ENCODE assay signal across 15 cellular contexts in genomic region chr9:83027153-83027867, GRCh38. TPM values are rescaled to one million over a fixed set of nuclear protein-coding genes. Genes with fewer than 3 reads are reported as not detected.
DNase-seq lines count a peak whose midpoint lies in the region; ATAC-seq, FAIRE-seq and TF ChIP-seq lines count a peak whose summit lies in the region.
"Had no signal": no experiment of that assay in that cellular context is flagged by ENCODE, and none has a peak within 500 bp of the region (broad histone marks: within the 10 kb centered on the region; RNA-seq: fewer than 3 reads in every experiment).

No MANE protein-coding gene starts in this region.

- H3K36me3 Mint-ChIP-seq in endothelial cell (ENCODE audit: low read depth, unreplicated experiment): no peaks in the 10 kb centered on the region

- H3K4me3 ChIP-seq in A549 (0 out of 3 replicates have a peak overlapping the region, but pooled peaks have one; percentile 5), HFF-Myc (replicated peaks; ENCODE audit: low read depth, low read length) (no peak overlapping the region), SK-N-SH (ENCODE audit: low read depth in 2 of 2, low read length in 1 of 2) (no peak overlapping the region), fibroblast of the aortic adventitia (ENCODE audit: low read depth, low read length) (no peak overlapping the region)
- H3K4me3 ChIP-seq: GM12878, K562, ovary had no signal

- no peak overlapping the region for H2AFZ ChIP-seq in SK-N-SH (ENCODE audit: low read depth)

- no peaks in the 10 kb centered on the region for H3K9me2 ChIP-seq in SK-N-SH

- no peaks in the 10 kb centered on the region for H3K36me3 ChIP-seq in SK-N-SH (replicated peaks in 1 of 2; ENCODE audit: control insufficient read depth in 1 of 2, insufficient read depth in 2 of 2, low read length in 1 of 2)
- H3K36me3 ChIP-seq: ovary had no signal

- peak; percentile 46 for FAIRE-seq in A549 (lab: Jason Lieb, UNC)
- FAIRE-seq: GM12878, K562 had no signal

- WGBS in A549 (ENCODE audit: missing lambda C conversion rate): under 1% methylated on average over 4 of the region's 4 CpGs
- WGBS in SK-N-SH (ENCODE audit: low lambda C conversion rate): 6% methylated on average over 4 of the region's 4 CpGs

- no peak for TF ChIP-seq POLR2A in A549 (IDR thresholded peaks at IDR 0.05; ENCODE audit: low read length)

- DNase-seq in A549 (ENCODE audit: low read depth in 1 of 2, low spot score in 1 of 2) (peak; percentile 83 to 88), HFF-Myc (ENCODE audit: extremely low read depth, low read depth) (peak; percentile 58), SK-N-SH (no peak), fibroblast of the aortic adventitia (ENCODE audit: low read depth) (peak; percentile 58), HuH-7 (ENCODE audit: low spot score) (no peak), endothelial cell (ENCODE audit: low spot score) (no peak)
- DNase-seq in activated CD4-positive, alpha-beta T cell treated with anti-CD3 and anti-CD28 coated beads, Interleukin-2, amount 50 U/mL, for 4 hours: no peak
- DNase-seq in NK-92 treated with Interleukin-12 subunit alpha and Interleukin-12 subunit beta, amount 100 ng/mL, for 24 hours (lab: John Stamatoyannopoulos, UW): no peak
- DNase-seq: activated naive CD8-positive, alpha-beta T cell treated with anti-CD3 and anti-CD28 coated beads, Interleukin-2, amount 50 U/mL, for 24 hours; erythroblast; ovary had no signal

- H3K27ac ChIP-seq in A549: peak overlapping the region; percentile 86
- no peak overlapping the region for H3K27ac ChIP-seq in SK-N-SH (ENCODE audit: low read depth in 2 of 2, low read length in 1 of 2)
- H3K27ac ChIP-seq: C4-2B, ovary had no signal

- TF ChIP-seq CTCF in A549 (IDR thresholded peaks at IDR 0.05) (no peak), HFF-Myc (IDR thresholded peaks at IDR 0.05; ENCODE audit: low read depth, low read length, missing control alignments) (no peak), SK-N-SH (IDR thresholded peaks at IDR 0.05) (no peak), fibroblast of the aortic adventitia (IDR thresholded peaks at IDR 0.05; ENCODE audit: insufficient read depth, low read length) (no peak), endothelial cell (IDR thresholded peaks at IDR 0.05; ENCODE audit: unreplicated experiment) (no peak)

- TF ChIP-seq EP300 in A549 (IDR thresholded peaks at IDR 0.05) (peak; percentile 72 to 75; a peak in 4 of 5 replicates), SK-N-SH (IDR thresholded peaks at IDR 0.05; ENCODE audit: borderline replicate concordance in 1 of 2, low read depth in 1 of 2, low read length in 1 of 2) (peak in 1 of 2 experiments; percentile 34; a peak in 1 of 4 replicates)

- H3K27ac Mint-ChIP-seq in endothelial cell (ENCODE audit: unreplicated experiment): no peak overlapping the region
- H3K27ac Mint-ChIP-seq: activated naive CD8-positive, alpha-beta T cell treated with anti-CD3 and anti-CD28 coated beads, Interleukin-2, amount 50 U/mL, for 24 hours had no signal

- H3K4me1 Mint-ChIP-seq in endothelial cell (ENCODE audit: unreplicated experiment): no peaks in the 10 kb centered on the region
- H3K4me1 Mint-ChIP-seq: activated naive CD8-positive, alpha-beta T cell treated with anti-CD3 and anti-CD28 coated beads, Interleukin-2, amount 50 U/mL, for 24 hours had no signal

- H3K27me3 ChIP-seq in SK-N-SH (ENCODE audit: insufficient read depth): no peaks in the 10 kb centered on the region; the same call in 1 of the 2 replicates
- H3K27me3 ChIP-seq: ovary had no signal

- TF ChIP-seq RAD21 in A549 (conservative IDR thresholded peaks at IDR 0.05 in 1 of 2, IDR thresholded peaks at IDR 0.05 in 1 of 2) (0 out of 5 replicates have a peak, but pooled peaks of 1 of the 2 experiments have one; percentile 16), SK-N-SH (IDR thresholded peaks at IDR 0.05; ENCODE audit: low read length) (no peak)

- H3K79me2 ChIP-seq in SK-N-SH (ENCODE audit: insufficient read depth): no peaks in the 10 kb centered on the region

- no peaks in the 10 kb centered on the region for H3K9me3 ChIP-seq in A549
- H3K9me3 ChIP-seq in SK-N-SH: no peaks in the 10 kb centered on the region
- H3K9me3 ChIP-seq: ovary had no signal

- H3K4me3 Mint-ChIP-seq in endothelial cell (ENCODE audit: unreplicated experiment): no peak overlapping the region
- H3K4me3 Mint-ChIP-seq: activated naive CD8-positive, alpha-beta T cell treated with anti-CD3 and anti-CD28 coated beads, Interleukin-2, amount 50 U/mL, for 24 hours had no signal

- peak; percentile 98 for ATAC-seq in A549
- ATAC-seq: activated naive CD8-positive, alpha-beta T cell treated with anti-CD3 and anti-CD28 coated beads, Interleukin-2, amount 50 U/mL, for 24 hours; GM12878; K562 had no signal

- H3K4me1 ChIP-seq in A549 (peaks cover 42% of the 10 kb centered on the region), SK-N-SH (ENCODE audit: control insufficient read depth in 1 of 2, insufficient read depth in 2 of 2, low read depth in 1 of 2, low read length in 1 of 2) (peaks cover 2 to 6% of the 10 kb centered on the region in 2 experiments; a peak in 2 of 4 replicates)

- CTCF ChIA-PET in A549 (lab: Yijun Ruan, JAX): interaction anchor here (1.2 to 1.6 kb wide), 3 partner anchors 10 to 66 kb away, joined by 3 to 5 read pairs (median 4); no protein-coding TSS in a partner anchor
- CTCF ChIA-PET in SK-N-SH (lab: Yijun Ruan, JAX): no interaction called here

- no peaks in the 10 kb centered on the region for H3K27me3 Mint-ChIP-seq in endothelial cell (ENCODE audit: unreplicated experiment)

- POLR2A ChIA-PET in A549 (lab: Yijun Ruan, JAX) (interaction anchor here (1.2 to 1.6 kb wide), 2 partner anchors 21 to 35 kb away, joined by 5 to 10 read pairs; partner anchors contain the start of gene RASEF), SK-N-SH (lab: Yijun Ruan, JAX) (no interaction called here)

- H3F3A ChIP-seq in SK-N-SH (replicated peaks; ENCODE audit: insufficient read depth): no peaks in the 10 kb centered on the region

- H3K9ac ChIP-seq in SK-N-SH: no peak overlapping the region

- H4K20me1 ChIP-seq in SK-N-SH (ENCODE audit: insufficient read depth): no peaks in the 10 kb centered on the region

- H3K9me3 Mint-ChIP-seq in endothelial cell (ENCODE audit: unreplicated experiment): no peaks in the 10 kb centered on the region
- H3K9me3 Mint-ChIP-seq: activated naive CD8-positive, alpha-beta T cell treated with anti-CD3 and anti-CD28 coated beads, Interleukin-2, amount 50 U/mL, for 24 hours had no signal

- peak overlapping the region; percentile 78 for H3K4me2 ChIP-seq in A549
- H3K4me2 ChIP-seq in SK-N-SH: no peak overlapping the region

TF ChIP-seq in A549, 52 proteins besides CTCF, POLR2A, EP300 and RAD21 (continues in another document):
- no peak for TF ChIP-seq E2F6 (IDR thresholded peaks at IDR 0.05; ENCODE audit: borderline replicate concordance, low read depth)
- TF ChIP-seq FOSL2 (IDR thresholded peaks at IDR 0.05): peak; percentile 97
- peak; percentile 95 for TF ChIP-seq FOSL2 (CRISPR knock-in tag; IDR thresholded peaks at IDR 0.05)
- TF ChIP-seq JUN (IDR thresholded peaks at IDR 0.05): peak; percentile 67 to 68; a peak in 3 of 5 replicates
- TF ChIP-seq EHF (CRISPR knock-in tag; IDR thresholded peaks at IDR 0.05): no peak
- TF ChIP-seq HDAC2 (IDR thresholded peaks at IDR 0.05): no peak

TF ChIP-seq in SK-N-SH, 30 proteins besides CTCF, POLR2A, EP300 and RAD21 (continues in another document):
- no peak for TF ChIP-seq CHD2 (IDR thresholded peaks at IDR 0.05; ENCODE audit: low read length, partially characterized antibody)
- TF ChIP-seq IRF3 (IDR thresholded peaks at IDR 0.05; ENCODE audit: low read depth, low read length): no peak
- no peak for TF ChIP-seq USF1 (IDR thresholded peaks at IDR 0.05; ENCODE audit: borderline replicate concordance, low read depth)
- 0 out of 2 replicates have a peak, but pooled peaks have one; percentile 11 for TF ChIP-seq NFIC (IDR thresholded peaks at IDR 0.05; ENCODE audit: borderline replicate concordance)
- TF ChIP-seq FOSL2 (IDR thresholded peaks at IDR 0.05; ENCODE audit: borderline replicate concordance, low read depth): peak; percentile 91; the same call in 1 of the 2 replicates
- peak; percentile 70 for TF ChIP-seq PBX3 (IDR thresholded peaks at IDR 0.05)
- peak; percentile 32; the same call in 1 of the 2 replicates for TF ChIP-seq TEAD4 (IDR thresholded peaks at IDR 0.05; ENCODE audit: borderline replicate concordance, insufficient read depth)

RNA-seq across cellular contexts. Expression of gene RASEF, which starts 35.6 kb away (rescaled TPM):
- polyA plus RNA-seq in A549 (2011; rRNA removed) (8.1 and 8.8 TPM in 2 replicates), A549 (2017; fragmentation: RNase III; extraction: RNeasy Plus Mini Kit Qiagen cat#74134 plus additional on column Dnase treatment) (4.7 to 5.3 TPM (median 5.1 TPM) in 3 replicates), SK-N-SH (2012; rRNA removed) (0.08 TPM in 1 of 2 replicates, not detected in the other)
- 2.0 and 2.2 TPM in 2 replicates for polyA plus RNA-seq in A549 (2012; cell fraction: cytosol; rRNA removed)
- 3.1 and 3.2 TPM in 2 replicates for polyA plus RNA-seq in A549 (2012; cell fraction: nucleus; rRNA removed)
- polyA minus RNA-seq in A549 (2011; rRNA and poly(A)+ RNA removed): 7.8 and 8.6 TPM in 2 replicates
- 0.04 and 0.10 TPM in 2 replicates for polyA plus RNA-seq in SK-N-SH (2012; cell fraction: cytosol; rRNA removed)
- polyA plus RNA-seq in SK-N-SH (2012; cell fraction: nucleus; rRNA removed): 0.06 and 0.10 TPM in 2 replicates
- total RNA-seq in fibroblast of the aortic adventitia (ENCODE audit: low replicate concordance) (0.27 and 0.41 TPM in 2 replicates), endothelial cell (ENCODE audit: unreplicated experiment) (0.28 TPM)
- total RNA-seq: activated CD8-positive, alpha-beta memory T cell treated with anti-CD3 and anti-CD28 coated beads for 36 hours had no signal

Comparison
In these comparisons a context has a peak if more than half of its experiments do, and no peak if none do; other contexts are left out.
1. DNase-seq: peak in A549 (2 of 2), HFF-Myc (single experiment) and fibroblast of the aortic adventitia (single experiment); none in SK-N-SH (single experiment), HuH-7 (single experiment), endothelial cell (single experiment), activated CD4-positive, alpha-beta T cell treated with anti-CD3 and anti-CD28 coated beads, Interleukin-2, amount 50 U/mL, for 4 hours (0 of 2) and NK-92 treated with Interleukin-12 subunit alpha and Interleukin-12 subunit beta, amount 100 ng/mL, for 24 hours (single experiment).
2. H3K27ac ChIP-seq: peak in A549 (2 of 2); none in SK-N-SH (0 of 2).
3. Of the 12 proteins assayed by ChIP-seq in both A549 and SK-N-SH: peak only in A549: MAX; only in SK-N-SH: PBX3; in both: FOSL2; in neither: 7; mixed calls (peak in some experiments, not most) for 2.